22 cellular contexts compared by ENCODE assay signal in genomic region chr14:37087520-37087919, GRCh38.
"Had no signal": no experiment of that assay in that cellular context is flagged by ENCODE, and none has a peak within 500 bp of the region (broad histone marks: within the 10 kb centered on the region; RNA-seq: fewer than 3 reads in every experiment).

No MANE protein-coding gene starts in this region.

- H3K4me3 ChIP-seq: coronary artery, dorsolateral prefrontal cortex, esophagus squamous epithelium, gastrocnemius medialis, heart right ventricle, left lung, lower lobe of right lung, mucosa of descending colon had no signal

- DNase-seq: dermis blood vessel endothelial cell; dorsolateral prefrontal cortex; effector CD4-positive, alpha-beta T cell; effector memory CD4-positive, alpha-beta T cell; esophagus squamous epithelium; foreskin fibroblast; foreskin melanocyte; gastrocnemius medialis; glutamatergic neuron; head of caudate nucleus; heart right ventricle; hippocampal formation; left cardiac atrium; left lung; left ventricle myocardium superior; lower lobe of right lung; mesenchymal stem cell; mucosa of descending colon; naive B cell; naive thymus-derived CD8-positive, alpha-beta T cell had no signal

- H3K4me1 Mint-ChIP-seq: naive B cell had no signal

- H3K9me3 Mint-ChIP-seq: mesothelial cell of epicardium had no signal

- H3K27ac Mint-ChIP-seq: mesothelial cell of epicardium; naive B cell; naive thymus-derived CD8-positive, alpha-beta T cell had no signal

- H3K27me3 Mint-ChIP-seq: naive B cell had no signal

- H3K9me3 ChIP-seq: esophagus squamous epithelium, gastrocnemius medialis, heart right ventricle, left lung, lower lobe of right lung, mucosa of descending colon had no signal

- H3K36me3 ChIP-seq: esophagus squamous epithelium, gastrocnemius medialis, heart right ventricle, left lung, lower lobe of right lung had no signal

- H3K27ac ChIP-seq: coronary artery, dorsolateral prefrontal cortex, esophagus squamous epithelium, gastrocnemius medialis, heart right ventricle, left lung, lower lobe of right lung had no signal

- H3K27me3 ChIP-seq: dorsolateral prefrontal cortex, esophagus squamous epithelium, gastrocnemius medialis, heart right ventricle, left lung had no signal

- H3K4me1 ChIP-seq: esophagus squamous epithelium, gastrocnemius medialis, heart right ventricle, left lung, lower lobe of right lung had no signal

- H3K4me3 Mint-ChIP-seq: mesothelial cell of epicardium; naive B cell; naive thymus-derived CD8-positive, alpha-beta T cell had no signal

- H3K36me3 Mint-ChIP-seq: mesothelial cell of epicardium; naive B cell; naive thymus-derived CD8-positive, alpha-beta T cell had no signal
